Comparison of ENCODE assay signal across 1 cellular context in the genomic region with DNA sequence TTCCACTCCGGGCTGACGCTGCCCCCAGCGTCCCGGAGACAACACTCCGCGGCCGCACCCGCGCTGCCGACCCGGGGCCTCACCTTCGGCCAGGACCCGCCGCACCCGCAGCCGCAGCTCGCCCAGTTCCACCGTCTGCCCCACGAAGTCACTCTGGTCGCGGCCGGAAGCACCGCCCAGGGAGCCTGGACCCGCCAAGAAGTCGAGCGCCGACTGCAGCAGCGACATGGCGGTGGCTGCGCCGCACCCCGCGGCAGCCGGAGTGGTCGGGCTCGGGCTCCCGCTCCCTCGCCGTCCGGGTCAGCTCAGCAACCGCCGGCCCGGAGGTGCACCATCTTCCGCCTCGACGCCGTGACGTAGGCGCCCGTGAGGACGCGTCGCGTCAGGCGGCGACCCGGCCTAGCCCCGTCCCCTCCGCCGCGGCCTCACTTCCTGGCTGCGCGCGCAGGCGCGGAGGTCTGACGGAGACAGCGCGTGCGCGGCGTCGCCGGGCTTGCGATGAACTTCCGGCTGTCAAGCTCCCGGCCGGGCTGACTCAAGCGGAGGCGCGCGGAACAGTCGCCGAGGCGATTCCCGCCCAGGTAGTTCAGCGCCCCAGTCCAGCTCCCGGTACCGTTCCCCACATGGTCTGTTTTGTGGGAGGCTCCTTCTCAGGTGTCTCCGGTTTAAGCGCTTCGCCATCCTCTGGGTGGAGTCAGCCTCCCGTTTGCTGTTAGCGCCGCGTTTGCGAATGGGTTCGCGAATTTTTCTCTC.
A peak's percentile ranks its signal among the peaks of the same experiment; 100 is the strongest.
TF ChIP-seq lines count a peak whose summit lies in the region.

A gene (minus strand): TSS at position 357 of the 753 bp plus-strand sequence. CDS start 129 bp downstream, at position 228.
A gene with protein sequence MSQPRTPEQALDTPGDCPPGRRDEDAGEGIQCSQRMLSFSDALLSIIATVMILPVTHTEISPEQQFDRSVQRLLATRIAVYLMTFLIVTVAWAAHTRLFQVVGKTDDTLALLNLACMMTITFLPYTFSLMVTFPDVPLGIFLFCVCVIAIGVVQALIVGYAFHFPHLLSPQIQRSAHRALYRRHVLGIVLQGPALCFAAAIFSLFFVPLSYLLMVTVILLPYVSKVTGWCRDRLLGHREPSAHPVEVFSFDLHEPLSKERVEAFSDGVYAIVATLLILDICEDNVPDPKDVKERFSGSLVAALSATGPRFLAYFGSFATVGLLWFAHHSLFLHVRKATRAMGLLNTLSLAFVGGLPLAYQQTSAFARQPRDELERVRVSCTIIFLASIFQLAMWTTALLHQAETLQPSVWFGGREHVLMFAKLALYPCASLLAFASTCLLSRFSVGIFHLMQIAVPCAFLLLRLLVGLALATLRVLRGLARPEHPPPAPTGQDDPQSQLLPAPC (plus strand): TSS at position 501 of the 753 bp plus-strand sequence. CDS start 15,280 bp downstream, outside the sequence.

TF ChIP-seq in K562, 482 proteins besides CTCF, POLR2A, EP300 and RAD21 (continued from another document and continues in another):
- TF ChIP-seq, protein P1, sequence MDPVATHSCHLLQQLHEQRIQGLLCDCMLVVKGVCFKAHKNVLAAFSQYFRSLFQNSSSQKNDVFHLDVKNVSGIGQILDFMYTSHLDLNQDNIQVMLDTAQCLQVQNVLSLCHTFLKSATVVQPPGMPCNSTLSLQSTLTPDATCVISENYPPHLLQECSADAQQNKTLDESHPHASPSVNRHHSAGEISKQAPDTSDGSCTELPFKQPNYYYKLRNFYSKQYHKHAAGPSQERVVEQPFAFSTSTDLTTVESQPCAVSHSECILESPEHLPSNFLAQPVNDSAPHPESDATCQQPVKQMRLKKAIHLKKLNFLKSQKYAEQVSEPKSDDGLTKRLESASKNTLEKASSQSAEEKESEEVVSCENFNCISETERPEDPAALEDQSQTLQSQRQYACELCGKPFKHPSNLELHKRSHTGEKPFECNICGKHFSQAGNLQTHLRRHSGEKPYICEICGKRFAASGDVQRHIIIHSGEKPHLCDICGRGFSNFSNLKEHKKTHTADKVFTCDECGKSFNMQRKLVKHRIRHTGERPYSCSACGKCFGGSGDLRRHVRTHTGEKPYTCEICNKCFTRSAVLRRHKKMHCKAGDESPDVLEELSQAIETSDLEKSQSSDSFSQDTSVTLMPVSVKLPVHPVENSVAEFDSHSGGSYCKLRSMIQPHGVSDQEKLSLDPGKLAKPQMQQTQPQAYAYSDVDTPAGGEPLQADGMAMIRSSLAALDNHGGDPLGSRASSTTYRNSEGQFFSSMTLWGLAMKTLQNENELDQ (CRISPR knock-in tag; IDR thresholded peaks at IDR 0.05; ENCODE audit: borderline replicate concordance), result no peak
- TF ChIP-seq PHTF2 (CRISPR knock-in tag; IDR thresholded peaks at IDR 0.05) (no peak), ZNF282 (CRISPR knock-in tag; IDR thresholded peaks at IDR 0.05) (peak; percentile 90; the same call in 1 of the 2 replicates), E2F3 (CRISPR knock-in tag; IDR thresholded peaks at IDR 0.05) (peak; percentile 92), ZFP30 (CRISPR knock-in tag; IDR thresholded peaks at IDR 0.05; ENCODE audit: borderline replicate concordance) (no peak), ZFP36 (IDR thresholded peaks at IDR 0.05; ENCODE audit: low read depth, low read length, partially characterized antibody) (no peak), CXXC5 (CRISPR knock-in tag; IDR thresholded peaks at IDR 0.05) (peak; percentile 96), HMG20A (CRISPR knock-in tag; conservative IDR thresholded peaks at IDR 0.05) (no peak), BCOR (IDR thresholded peaks at IDR 0.05) (no peak), XRCC4 (IDR thresholded peaks at IDR 0.05; ENCODE audit: extremely low read depth, insufficient read depth, insufficient read length) (no peak), ZNF584 (CRISPR knock-in tag; IDR thresholded peaks at IDR 0.05; ENCODE audit: low read depth) (0 out of 2 replicates have a peak, but pooled peaks have one; percentile 38), KLF13 (tag; IDR thresholded peaks at IDR 0.05; ENCODE audit: borderline replicate concordance, low read depth) (no peak), SIN3A (IDR thresholded peaks at IDR 0.05; ENCODE audit: borderline replicate concordance in 2 of 2, control insufficient read depth in 1 of 2, low read depth in 2 of 2, low read length in 2 of 2) (peak; percentile 91 to 97; a peak in 3 of 4 replicates), HDAC6 (IDR thresholded peaks at IDR 0.05; ENCODE audit: low read depth, low read length) (no peak), KAT7 (CRISPR knock-in tag; IDR thresholded peaks at IDR 0.05; ENCODE audit: borderline replicate concordance) (peak; percentile 97), POLR3G (IDR thresholded peaks at IDR 0.05; ENCODE audit: extremely low read depth, insufficient read length, insufficient replicate concordance) (no peak), TCF7L2 (IDR thresholded peaks at IDR 0.05; ENCODE audit: low read depth, low read length) (no peak), POLR2AphosphoS5 (IDR thresholded peaks at IDR 0.05; ENCODE audit: control insufficient read depth, insufficient read depth, low read depth, low read length) (peak; percentile 77), NR2C2 (CRISPR knock-in tag; IDR thresholded peaks at IDR 0.05) (peak; percentile 38), NR2C2 (tag; IDR thresholded peaks at IDR 0.05) (peak; percentile 89), SRSF1 (IDR thresholded peaks at IDR 0.05; ENCODE audit: low read depth, low read length) (no peak), GTF2F1 (IDR thresholded peaks at IDR 0.05; ENCODE audit: low read depth, low read length) (peak; percentile 38; the same call in 1 of the 2 replicates)
- TF ChIP-seq, protein P2, sequence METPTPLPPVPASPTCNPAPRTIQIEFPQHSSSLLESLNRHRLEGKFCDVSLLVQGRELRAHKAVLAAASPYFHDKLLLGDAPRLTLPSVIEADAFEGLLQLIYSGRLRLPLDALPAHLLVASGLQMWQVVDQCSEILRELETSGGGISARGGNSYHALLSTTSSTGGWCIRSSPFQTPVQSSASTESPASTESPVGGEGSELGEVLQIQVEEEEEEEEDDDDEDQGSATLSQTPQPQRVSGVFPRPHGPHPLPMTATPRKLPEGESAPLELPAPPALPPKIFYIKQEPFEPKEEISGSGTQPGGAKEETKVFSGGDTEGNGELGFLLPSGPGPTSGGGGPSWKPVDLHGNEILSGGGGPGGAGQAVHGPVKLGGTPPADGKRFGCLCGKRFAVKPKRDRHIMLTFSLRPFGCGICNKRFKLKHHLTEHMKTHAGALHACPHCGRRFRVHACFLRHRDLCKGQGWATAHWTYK (CRISPR knock-in tag; IDR thresholded peaks at IDR 0.05), result peak; percentile 68; the same call in 1 of the 2 replicates
- TF ChIP-seq, protein P3, sequence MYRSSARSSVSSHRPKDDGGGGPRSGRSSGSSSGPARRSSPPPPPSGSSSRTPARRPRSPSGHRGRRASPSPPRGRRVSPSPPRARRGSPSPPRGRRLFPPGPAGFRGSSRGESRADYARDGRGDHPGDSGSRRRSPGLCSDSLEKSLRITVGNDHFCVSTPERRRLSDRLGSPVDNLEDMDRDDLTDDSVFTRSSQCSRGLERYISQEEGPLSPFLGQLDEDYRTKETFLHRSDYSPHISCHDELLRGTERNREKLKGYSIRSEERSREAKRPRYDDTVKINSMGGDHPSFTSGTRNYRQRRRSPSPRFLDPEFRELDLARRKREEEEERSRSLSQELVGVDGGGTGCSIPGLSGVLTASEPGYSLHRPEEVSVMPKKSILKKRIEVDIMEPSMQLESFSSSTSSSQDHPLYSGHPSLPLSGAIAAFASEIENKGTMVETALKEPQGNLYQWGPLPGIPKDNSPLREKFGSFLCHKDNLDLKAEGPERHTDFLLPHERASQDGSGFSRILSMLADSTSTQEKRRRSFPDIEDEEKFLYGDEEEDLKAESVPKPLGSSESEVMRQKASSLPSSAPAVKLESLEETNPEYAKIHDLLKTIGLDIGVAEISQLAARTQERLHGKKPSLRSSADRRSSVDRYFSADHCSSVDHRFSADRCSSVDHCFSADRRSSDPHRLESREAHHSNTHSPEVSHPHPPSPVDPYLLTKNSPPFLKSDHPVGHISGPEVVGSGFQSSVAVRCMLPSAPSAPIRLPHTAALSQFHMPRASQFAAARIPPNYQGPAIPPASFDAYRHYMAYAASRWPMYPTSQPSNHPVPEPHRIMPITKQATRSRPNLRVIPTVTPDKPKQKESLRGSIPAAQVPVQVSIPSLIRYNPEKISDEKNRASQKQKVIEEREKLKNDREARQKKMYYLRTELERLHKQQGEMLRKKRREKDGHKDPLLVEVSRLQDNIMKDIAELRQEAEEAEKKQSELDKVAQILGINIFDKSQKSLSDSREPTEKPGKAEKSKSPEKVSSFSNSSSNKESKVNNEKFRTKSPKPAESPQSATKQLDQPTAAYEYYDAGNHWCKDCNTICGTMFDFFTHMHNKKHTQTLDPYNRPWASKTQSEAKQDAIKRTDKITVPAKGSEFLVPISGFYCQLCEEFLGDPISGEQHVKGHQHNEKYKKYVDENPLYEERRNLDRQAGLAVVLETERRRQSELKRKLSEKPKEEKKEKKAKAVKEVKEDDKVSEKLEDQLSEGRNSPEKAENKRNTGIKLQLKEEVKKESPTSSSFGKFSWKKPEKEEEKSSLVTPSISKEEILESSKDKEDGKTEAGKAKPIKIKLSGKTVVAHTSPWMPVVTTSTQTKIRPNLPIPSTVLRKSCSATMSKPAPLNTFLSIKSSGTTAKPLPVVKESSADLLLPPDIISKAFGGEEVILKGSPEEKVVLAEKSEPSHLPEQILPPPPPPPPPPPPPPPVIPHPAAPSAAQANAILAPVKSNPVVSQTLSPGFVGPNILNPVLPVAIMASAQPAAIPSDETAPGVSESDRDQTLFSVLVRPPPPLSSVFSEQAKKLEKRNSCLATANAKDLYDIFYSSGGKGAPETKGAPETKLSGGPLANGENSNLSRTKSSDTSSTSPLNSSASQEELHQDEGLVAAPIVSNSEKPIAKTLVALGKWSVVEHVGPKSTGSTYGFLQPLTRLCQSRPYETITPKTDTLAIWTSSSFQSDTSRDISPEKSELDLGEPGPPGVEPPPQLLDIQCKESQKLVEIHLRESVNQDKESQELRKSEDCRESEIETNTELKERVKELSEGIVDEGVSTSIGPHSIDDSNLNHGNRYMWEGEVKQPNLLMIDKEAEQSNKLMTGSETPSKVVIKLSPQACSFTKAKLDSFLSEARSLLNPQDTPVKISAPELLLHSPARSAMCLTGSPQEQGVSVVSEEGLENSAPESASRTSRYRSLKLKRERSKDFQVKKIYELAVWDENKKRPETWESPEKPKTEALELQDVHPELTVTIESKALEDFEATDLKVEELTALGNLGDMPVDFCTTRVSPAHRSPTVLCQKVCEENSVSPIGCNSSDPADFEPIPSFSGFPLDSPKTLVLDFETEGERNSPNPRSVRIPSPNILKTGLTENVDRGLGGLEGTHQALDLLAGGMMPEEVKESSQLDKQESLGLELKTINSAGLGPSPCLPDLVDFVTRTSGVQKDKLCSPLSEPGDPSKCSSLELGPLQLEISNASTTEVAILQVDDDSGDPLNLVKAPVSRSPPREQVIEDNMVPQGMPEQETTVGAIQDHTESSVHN (IDR thresholded peaks at IDR 0.05; ENCODE audit: borderline replicate concordance in 1 of 2, low read depth in 1 of 2), result no peak
- TF ChIP-seq, protein P4, sequence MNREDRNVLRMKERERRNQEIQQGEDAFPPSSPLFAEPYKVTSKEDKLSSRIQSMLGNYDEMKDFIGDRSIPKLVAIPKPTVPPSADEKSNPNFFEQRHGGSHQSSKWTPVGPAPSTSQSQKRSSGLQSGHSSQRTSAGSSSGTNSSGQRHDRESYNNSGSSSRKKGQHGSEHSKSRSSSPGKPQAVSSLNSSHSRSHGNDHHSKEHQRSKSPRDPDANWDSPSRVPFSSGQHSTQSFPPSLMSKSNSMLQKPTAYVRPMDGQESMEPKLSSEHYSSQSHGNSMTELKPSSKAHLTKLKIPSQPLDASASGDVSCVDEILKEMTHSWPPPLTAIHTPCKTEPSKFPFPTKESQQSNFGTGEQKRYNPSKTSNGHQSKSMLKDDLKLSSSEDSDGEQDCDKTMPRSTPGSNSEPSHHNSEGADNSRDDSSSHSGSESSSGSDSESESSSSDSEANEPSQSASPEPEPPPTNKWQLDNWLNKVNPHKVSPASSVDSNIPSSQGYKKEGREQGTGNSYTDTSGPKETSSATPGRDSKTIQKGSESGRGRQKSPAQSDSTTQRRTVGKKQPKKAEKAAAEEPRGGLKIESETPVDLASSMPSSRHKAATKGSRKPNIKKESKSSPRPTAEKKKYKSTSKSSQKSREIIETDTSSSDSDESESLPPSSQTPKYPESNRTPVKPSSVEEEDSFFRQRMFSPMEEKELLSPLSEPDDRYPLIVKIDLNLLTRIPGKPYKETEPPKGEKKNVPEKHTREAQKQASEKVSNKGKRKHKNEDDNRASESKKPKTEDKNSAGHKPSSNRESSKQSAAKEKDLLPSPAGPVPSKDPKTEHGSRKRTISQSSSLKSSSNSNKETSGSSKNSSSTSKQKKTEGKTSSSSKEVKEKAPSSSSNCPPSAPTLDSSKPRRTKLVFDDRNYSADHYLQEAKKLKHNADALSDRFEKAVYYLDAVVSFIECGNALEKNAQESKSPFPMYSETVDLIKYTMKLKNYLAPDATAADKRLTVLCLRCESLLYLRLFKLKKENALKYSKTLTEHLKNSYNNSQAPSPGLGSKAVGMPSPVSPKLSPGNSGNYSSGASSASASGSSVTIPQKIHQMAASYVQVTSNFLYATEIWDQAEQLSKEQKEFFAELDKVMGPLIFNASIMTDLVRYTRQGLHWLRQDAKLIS (CRISPR knock-in tag; IDR thresholded peaks at IDR 0.05), result 0 out of 2 replicates have a peak, but pooled peaks have one; percentile 75
- TF ChIP-seq, protein P5, sequence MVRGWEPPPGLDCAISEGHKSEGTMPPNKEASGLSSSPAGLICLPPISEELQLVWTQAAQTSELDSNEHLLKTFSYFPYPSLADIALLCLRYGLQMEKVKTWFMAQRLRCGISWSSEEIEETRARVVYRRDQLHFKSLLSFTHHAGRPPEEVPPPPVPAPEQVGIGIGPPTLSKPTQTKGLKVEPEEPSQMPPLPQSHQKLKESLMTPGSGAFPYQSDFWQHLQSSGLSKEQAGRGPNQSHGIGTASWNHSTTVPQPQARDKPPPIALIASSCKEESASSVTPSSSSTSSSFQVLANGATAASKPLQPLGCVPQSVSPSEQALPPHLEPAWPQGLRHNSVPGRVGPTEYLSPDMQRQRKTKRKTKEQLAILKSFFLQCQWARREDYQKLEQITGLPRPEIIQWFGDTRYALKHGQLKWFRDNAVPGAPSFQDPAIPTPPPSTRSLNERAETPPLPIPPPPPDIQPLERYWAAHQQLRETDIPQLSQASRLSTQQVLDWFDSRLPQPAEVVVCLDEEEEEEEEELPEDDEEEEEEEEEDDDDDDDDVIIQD (CRISPR knock-in tag; IDR thresholded peaks at IDR 0.05), result no peak; the same call in 1 of the 2 replicates
- TF ChIP-seq, protein P6, sequence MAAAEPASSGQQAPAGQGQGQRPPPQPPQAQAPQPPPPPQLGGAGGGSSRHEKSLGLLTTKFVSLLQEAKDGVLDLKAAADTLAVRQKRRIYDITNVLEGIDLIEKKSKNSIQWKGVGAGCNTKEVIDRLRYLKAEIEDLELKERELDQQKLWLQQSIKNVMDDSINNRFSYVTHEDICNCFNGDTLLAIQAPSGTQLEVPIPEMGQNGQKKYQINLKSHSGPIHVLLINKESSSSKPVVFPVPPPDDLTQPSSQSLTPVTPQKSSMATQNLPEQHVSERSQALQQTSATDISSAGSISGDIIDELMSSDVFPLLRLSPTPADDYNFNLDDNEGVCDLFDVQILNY (CRISPR knock-in tag; IDR thresholded peaks at IDR 0.05), result peak; percentile 49; the same call in 1 of the 2 replicates
